8 cellular contexts compared by ENCODE assay signal in the genomic region with DNA sequence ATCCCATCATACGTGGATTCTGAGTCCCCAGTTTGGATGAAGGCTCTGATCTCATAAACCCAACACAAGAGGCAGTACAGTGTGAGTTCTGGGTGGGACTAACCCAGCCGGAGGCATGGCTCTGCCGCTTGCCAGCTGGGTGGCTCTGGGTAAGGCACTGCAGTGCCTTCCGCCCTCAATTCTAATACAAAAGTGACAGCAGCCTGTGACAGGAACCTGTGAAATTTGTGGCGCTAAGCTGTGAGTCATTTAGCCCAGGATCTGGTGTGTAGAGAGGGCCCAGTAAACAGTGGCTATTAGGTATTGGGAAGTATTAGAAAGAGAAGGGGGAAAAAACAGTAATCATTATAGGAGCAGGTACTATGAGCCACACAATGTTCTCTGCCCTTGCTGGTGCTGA. TPM values are rescaled to one million over a fixed set of nuclear protein-coding genes. Genes with fewer than 3 reads are reported as not detected.
A peak's percentile ranks its signal among the peaks of the same experiment; 100 is the strongest.
DNase-seq lines count a peak whose midpoint lies in the region; ATAC-seq, FAIRE-seq and TF ChIP-seq lines count a peak whose summit lies in the region.

No MANE protein-coding gene starts in this region.

- peak; percentile 48 for FAIRE-seq in GM12892 (lab: Jason Lieb, UNC)

- TF ChIP-seq POLR2A in GM12892 (IDR thresholded peaks at IDR 0.05; ENCODE audit: low read depth, low read length) (no peak), esophagus squamous epithelium (IDR thresholded peaks at IDR 0.05) (no peak)

- intact Hi-C loops in esophagus squamous epithelium (cut with DNase I) = no loop called here
- intact Hi-C loops in psoas muscle (cut with DNase I) = loop anchor here in 1 of 2 donors (2.0 kb wide), 1 partner anchor 21 kb away; no protein-coding TSS in a partner anchor

- peaks cover 62 to 100% (median 77%) of the 10 kb centered on the region in 3 donors for H3K4me1 ChIP-seq in esophagus squamous epithelium
- H3K4me1 ChIP-seq in psoas muscle = peaks cover 68% of the 10 kb centered on the region

- no peak overlapping the region for H3K4me3 ChIP-seq in esophagus squamous epithelium
- H3K4me3 ChIP-seq in psoas muscle = no peak overlapping the region

- TF ChIP-seq CTCF in esophagus squamous epithelium (IDR thresholded peaks at IDR 0.05) (no peak), psoas muscle (IDR thresholded peaks at IDR 0.05) (no peak)

- peak; percentile 45 to 55 (median 52) for ATAC-seq in psoas muscle
- ATAC-seq in HG03342 (IDR thresholded peaks at IDR 0.05; ENCODE audit: unreplicated experiment) = no peak
- ATAC-seq in HG02885 (IDR thresholded peaks at IDR 0.05; ENCODE audit: poor library complexity, unreplicated experiment) = no peak

- peaks cover 0 to 9% (median 0%) of the 10 kb centered on the region in 3 donors for H3K36me3 ChIP-seq in esophagus squamous epithelium
- no peaks in the 10 kb centered on the region for H3K36me3 ChIP-seq in psoas muscle (ENCODE audit: insufficient read depth in 1 of 2, low read depth in 1 of 2)

- no peaks in the 10 kb centered on the region for H3K9me3 ChIP-seq in esophagus squamous epithelium
- no peaks in the 10 kb centered on the region for H3K9me3 ChIP-seq in psoas muscle

- DNase-seq in GM12892 (ENCODE audit: insufficient read length) (no peak), OCI-M1 (lab: John Stamatoyannopoulos, UW) (peak; percentile 21), esophagus squamous epithelium (lab: John Stamatoyannopoulos, UW) (no peak), psoas muscle (peak in 1 of 2 donors; percentile 67), dedifferentiated amniotic fluid mesenchymal stem cell (ENCODE audit: extremely low spot score) (no peak), NCI-H446 (lab: John Stamatoyannopoulos, UW) (no peak)

- no peaks in the 10 kb centered on the region for H3K27me3 ChIP-seq in esophagus squamous epithelium
- peaks cover 0 to 2% (median 0%) of the 10 kb centered on the region in 3 donors for H3K27me3 ChIP-seq in psoas muscle (ENCODE audit: insufficient read depth in 3 of 3, low read length in 2 of 3)

- peak overlapping the region; percentile 69 to 97 (median 90) for H3K27ac ChIP-seq in esophagus squamous epithelium
- H3K27ac ChIP-seq in psoas muscle = peak overlapping the region; percentile 87

- WGBS in esophagus squamous epithelium, 2 donors = 34 to 56% methylated on average over 4 to 5 of the region's 5 CpGs
- 44 to 56% (median 46%) methylated on average over 5 of the region's 5 CpGs for WGBS in psoas muscle, 3 donors

RNA-seq across cellular contexts. Expression of gene HSPG2, which starts 23.3 kb away (rescaled TPM):
- polyA plus RNA-seq in GM12892 (2012; ENCODE audit: missing spikeins) = 3.2 TPM
- total RNA-seq in esophagus squamous epithelium = 100 to 1,000 TPM in 1 of 4 donors, 10 to 100 TPM in 3; 44.9 to 107 (median 54.2) TPM
- total RNA-seq in psoas muscle = 100 to 1,000 TPM; 102 to 168 (median 135) TPM
- 10 to 100 TPM; 24.5 to 74.8 (median 43.8) TPM for polyA plus RNA-seq in psoas muscle

Comparison
In these comparisons a context has a peak if more than half of its experiments do, and no peak if none do; other contexts are left out.
1. ATAC-seq: peak in psoas muscle (4 of 4); none in HG03342 (single experiment) and HG02885 (single experiment).